13 cellular contexts compared by ENCODE assay signal in the genomic region with DNA sequence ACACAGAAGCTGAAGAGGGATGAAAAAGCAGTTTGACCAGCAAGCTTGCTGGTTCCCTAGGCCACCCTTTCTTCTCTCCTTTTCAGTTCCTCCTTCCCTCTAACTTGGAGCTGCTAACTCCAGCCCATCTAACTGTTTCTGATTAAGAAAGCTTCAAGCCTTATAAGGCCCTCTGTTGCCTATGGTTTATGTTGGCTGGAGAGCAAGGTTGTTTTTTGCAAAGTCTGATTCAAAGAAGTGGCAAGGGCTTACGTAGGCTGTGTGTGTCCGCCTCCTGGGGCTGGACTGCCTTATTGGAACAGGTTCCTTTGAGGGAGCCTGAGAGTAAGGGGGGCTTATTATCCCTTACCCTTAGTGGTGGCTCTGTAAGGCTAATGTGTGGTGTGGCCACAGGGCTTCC. TPM values are rescaled to one million over a fixed set of nuclear protein-coding genes. Genes with fewer than 3 reads are reported as not detected.
DNase-seq lines count a peak whose midpoint lies in the region; ATAC-seq and TF ChIP-seq lines count a peak whose summit lies in the region.
"Had no signal": no experiment of that assay in that cellular context is flagged by ENCODE, and none has a peak within 500 bp of the region (broad histone marks: within the 10 kb centered on the region; RNA-seq: fewer than 3 reads in every experiment).

No MANE protein-coding gene starts in this region.

- intact Hi-C loops in left cardiac atrium (cut with DNase I): no loop called here
- intact Hi-C loops in left ventricle myocardium superior (cut with micrococcal nuclease): no loop called here

- H3K36me3 Mint-ChIP-seq in brain: peaks cover 5% of the 10 kb centered on the region

- peaks cover 65% of the 10 kb centered on the region for H3K4me1 Mint-ChIP-seq in brain

- no peak for TF ChIP-seq CTCF in brain (conservative IDR thresholded peaks at IDR 0.05)

- H3K27ac Mint-ChIP-seq in brain: peak overlapping the region in 4 of 5 experiments; percentile 51 to 89 (median 70)
- H3K27ac Mint-ChIP-seq: activated naive CD4-positive, alpha-beta T cell treated with anti-CD3 and anti-CD28 coated beads for 36 hours had no signal

- ATAC-seq in left cardiac atrium (peak; percentile 20 to 46), left ventricle myocardium superior (no peak)
- ATAC-seq: esophagus mucosa had no signal

- H3K4me3 Mint-ChIP-seq in brain: peak overlapping the region in 2 of 5 experiments; percentile 4 to 53
- H3K4me3 Mint-ChIP-seq: activated naive CD4-positive, alpha-beta T cell treated with anti-CD3 and anti-CD28 coated beads for 36 hours had no signal

- H3K9me3 Mint-ChIP-seq in brain: no peaks in the 10 kb centered on the region
- H3K9me3 Mint-ChIP-seq: activated naive CD4-positive, alpha-beta T cell treated with anti-CD3 and anti-CD28 coated beads for 36 hours had no signal

- DNase-seq in left cardiac atrium (no peak), left ventricle myocardium superior (no peak), mucosa of gallbladder (ENCODE audit: low spot score) (peak; percentile 36), NCI-H2029 (lab: John Stamatoyannopoulos, UW) (no peak), SW 1271 (lab: John Stamatoyannopoulos, UW) (no peak), NCI-H128 (lab: John Stamatoyannopoulos, UW; ENCODE audit: unreplicated experiment) (no peak)
- no peak for DNase-seq in activated naive CD4-positive, alpha-beta T cell (lab: John Stamatoyannopoulos, UW)
- DNase-seq: activated CD4-positive, CD25-positive, alpha-beta regulatory T cell; activated naive CD4-positive, alpha-beta T cell treated with anti-CD3 and anti-CD28 coated beads for 36 hours; mesendoderm; trophoblast cell had no signal

- peaks cover 8% of the 10 kb centered on the region for H3K27me3 Mint-ChIP-seq in brain

RNA-seq across cellular contexts. Expression of gene AKAP1, which starts 7.1 kb away (rescaled TPM):
- total RNA-seq in left cardiac atrium (100 to 1,000 TPM in 1 of 2 donors, 10 to 100 TPM in 1; 86.3 to 131 TPM), left ventricle myocardium superior (282 TPM), mucosa of gallbladder (67.5 TPM)
- 49.3 TPM for polyA plus RNA-seq in brain (ENCODE audit: insufficient read depth, low read depth, low replicate concordance)
